ENCODE assay signal across 1 cellular context in the genomic region with DNA sequence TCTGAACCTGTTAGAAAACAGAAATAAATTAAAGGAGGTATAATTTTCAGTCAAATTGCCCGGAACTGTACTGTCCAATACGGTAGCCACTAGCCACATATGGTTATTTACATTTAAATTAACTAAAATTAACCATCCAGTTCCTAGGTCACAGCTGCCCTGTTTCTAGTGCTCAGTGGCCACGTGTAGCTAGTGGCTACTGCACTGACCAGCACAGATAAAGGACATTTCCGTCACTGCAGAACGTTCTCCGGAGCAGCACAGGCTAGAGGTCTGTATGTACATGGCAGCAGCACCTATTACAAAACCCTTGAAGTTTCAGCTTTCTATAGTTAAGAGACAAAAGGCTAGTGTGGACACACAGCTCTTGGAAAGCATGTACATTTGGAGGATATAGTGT.
TF ChIP-seq lines count a peak whose summit lies in the region.

No MANE protein-coding gene starts in this region.

TF ChIP-seq in HepG2, 621 proteins besides CTCF, POLR2A, EP300 and RAD21:
- TF ChIP-seq NFE2L1 (CRISPR knock-in tag; IDR thresholded peaks at IDR 0.05; ENCODE audit: borderline replicate concordance) = no peak
- TF ChIP-seq ZBTB38 (CRISPR knock-in tag; IDR thresholded peaks at IDR 0.05) = peak; percentile 51; the same call in 1 of the 2 replicates
- no peak for TF ChIP-seq ZNF546 (CRISPR knock-in tag; conservative IDR thresholded peaks at IDR 0.05)
